8 cellular contexts compared by ENCODE assay signal in genomic region chr3:134212898-134213665, GRCh38. TPM values are rescaled to one million over a fixed set of nuclear protein-coding genes. Genes with fewer than 3 reads are reported as not detected.
A peak's percentile ranks its signal among the peaks of the same experiment; 100 is the strongest.
DNase-seq lines count a peak whose midpoint lies in the region; ATAC-seq and TF ChIP-seq lines count a peak whose summit lies in the region.

No MANE protein-coding gene starts in this region.

- 30 to 41% methylated on average over 4 of the region's 4 CpGs for WGBS in tibial nerve, 2 donors

- ATAC-seq in GM21576 (IDR thresholded peaks at IDR 0.05; ENCODE audit: unreplicated experiment) (peak; percentile 74), RWPE2 (ENCODE audit: low read depth) (peak; percentile 93), foreskin keratinocyte (peak; percentile 91)

- peaks cover 10% of the 10 kb centered on the region for H3K4me1 Mint-ChIP-seq in activated T-helper 2 cell treated with anti-CD3 and anti-CD28 coated beads, Interferon-gamma antibody, Interleukin-2, Interleukin-4, amounts not matched to agents 10 μg/mL and 5 μg/mL and 100 μg/mL, durations not matched to agents 14 hours and 24 hours and 36 hours (ENCODE audit: low read depth)

- H3K4me3 ChIP-seq in RWPE2 (ENCODE audit: severe bottlenecking) (no peak overlapping the region), osteoblast (ENCODE audit: insufficient read depth, low read length) (no peak overlapping the region), tibial nerve (no peak overlapping the region)

- no peak overlapping the region for H2AFZ ChIP-seq in osteoblast (ENCODE audit: low read length)

- intact Hi-C loops in activated T-helper 2 cell treated with anti-CD3 and anti-CD28 coated beads, Interferon-gamma antibody, Interleukin-2, Interleukin-4, amounts not matched to agents 10 μg/mL and 5 μg/mL and 100 μg/mL, durations not matched to agents 14 hours and 24 hours and 36 hours (cut with micrococcal nuclease): loop anchor here (1.0 to 10.0 kb wide), 4 partner anchors 39 to 261 kb away; partner anchors contain the start of genes AMOTL2 and RYK

- no peak overlapping the region for H3K4me3 Mint-ChIP-seq in activated T-helper 2 cell treated with anti-CD3 and anti-CD28 coated beads, Interferon-gamma antibody, Interleukin-2, Interleukin-4, amounts not matched to agents 10 μg/mL and 5 μg/mL and 100 μg/mL, durations not matched to agents 14 hours and 24 hours and 36 hours (ENCODE audit: low read depth)

- TF ChIP-seq POLR2A in tibial nerve (IDR thresholded peaks at IDR 0.05): no peak

- H3K9me3 ChIP-seq in RWPE2 (ENCODE audit: severe bottlenecking) (no peaks in the 10 kb centered on the region), osteoblast (ENCODE audit: low read depth, low read length) (no peaks in the 10 kb centered on the region), tibial nerve (no peaks in the 10 kb centered on the region)

- H3K4me2 ChIP-seq in osteoblast (ENCODE audit: insufficient read depth, low read length): no peak overlapping the region

- H3K27ac Mint-ChIP-seq in activated T-helper 2 cell treated with anti-CD3 and anti-CD28 coated beads, Interferon-gamma antibody, Interleukin-2, Interleukin-4, amounts not matched to agents 10 μg/mL and 5 μg/mL and 100 μg/mL, durations not matched to agents 14 hours and 24 hours and 36 hours: no peak overlapping the region

- H3K36me3 ChIP-seq in RWPE2 (ENCODE audit: low read depth): peaks cover 36% of the 10 kb centered on the region
- peaks cover 18% of the 10 kb centered on the region for H3K36me3 ChIP-seq in osteoblast (ENCODE audit: insufficient read depth, low read length)
- H3K36me3 ChIP-seq in tibial nerve: peaks cover 0 to 22% (median 0%) of the 10 kb centered on the region in 3 donors

- H4K20me1 ChIP-seq in osteoblast (ENCODE audit: insufficient read depth, low read length): peaks cover 37% of the 10 kb centered on the region

- H3K9me3 Mint-ChIP-seq in activated T-helper 2 cell treated with anti-CD3 and anti-CD28 coated beads, Interferon-gamma antibody, Interleukin-2, Interleukin-4, amounts not matched to agents 10 μg/mL and 5 μg/mL and 100 μg/mL, durations not matched to agents 14 hours and 24 hours and 36 hours: no peaks in the 10 kb centered on the region

- H3K36me3 Mint-ChIP-seq in activated T-helper 2 cell treated with anti-CD3 and anti-CD28 coated beads, Interferon-gamma antibody, Interleukin-2, Interleukin-4, amounts not matched to agents 10 μg/mL and 5 μg/mL and 100 μg/mL, durations not matched to agents 14 hours and 24 hours and 36 hours (ENCODE audit: low read depth): peaks cover 7% of the 10 kb centered on the region

- TF ChIP-seq CTCF in RWPE2 (IDR thresholded peaks at IDR 0.05; ENCODE audit: poor library complexity, severe bottlenecking) (peak; percentile 99), foreskin keratinocyte (conservative IDR thresholded peaks at IDR 0.05) (peak; percentile 99), osteoblast (IDR thresholded peaks at IDR 0.05; ENCODE audit: extremely low read depth, low read depth, low read length) (peak; percentile 99), tibial nerve (IDR thresholded peaks at IDR 0.05) (peak; percentile 86 to 94 (median 90))

- no peaks in the 10 kb centered on the region for H3K27me3 ChIP-seq in RWPE2 (ENCODE audit: insufficient read depth, poor library complexity, severe bottlenecking)
- no peaks in the 10 kb centered on the region for H3K27me3 ChIP-seq in foreskin keratinocyte
- no peaks in the 10 kb centered on the region for H3K27me3 ChIP-seq in osteoblast (ENCODE audit: insufficient read depth, low read length)
- H3K27me3 ChIP-seq in tibial nerve: no peaks in the 10 kb centered on the region

- H3K27me3 Mint-ChIP-seq in activated T-helper 2 cell treated with anti-CD3 and anti-CD28 coated beads, Interferon-gamma antibody, Interleukin-2, Interleukin-4, amounts not matched to agents 10 μg/mL and 5 μg/mL and 100 μg/mL, durations not matched to agents 14 hours and 24 hours and 36 hours (ENCODE audit: low read depth): peaks cover 6% of the 10 kb centered on the region

- H3K27ac ChIP-seq in RWPE2 (ENCODE audit: poor library complexity, severe bottlenecking) (peak overlapping the region; percentile 16), foreskin keratinocyte (no peak overlapping the region), osteoblast (ENCODE audit: low read depth, low read length) (no peak overlapping the region), tibial nerve (no peak overlapping the region)

- no peaks in the 10 kb centered on the region for H3K4me1 ChIP-seq in RWPE2 (ENCODE audit: insufficient read depth, poor library complexity, severe bottlenecking)
- peaks cover 13% of the 10 kb centered on the region for H3K4me1 ChIP-seq in foreskin keratinocyte
- H3K4me1 ChIP-seq in osteoblast (ENCODE audit: insufficient read depth, low read length): no peaks in the 10 kb centered on the region
- peaks cover 0 to 12% (median 0%) of the 10 kb centered on the region in 4 donors for H3K4me1 ChIP-seq in tibial nerve

- TF ChIP-seq EP300 in tibial nerve (IDR thresholded peaks at IDR 0.05): no peak

- DNase-seq in DMS 273 (lab: John Stamatoyannopoulos, UW; ENCODE audit: unreplicated experiment) (peak; percentile 93), Kasumi-1 (lab: John Stamatoyannopoulos, UW) (peak; percentile 66 to 77), RWPE2 (ENCODE audit: low spot score) (peak; percentile 67), foreskin keratinocyte (peak; percentile 73 to 90), osteoblast (ENCODE audit: insufficient read length, low spot score, missing footprints) (peak; percentile 37), tibial nerve (ENCODE audit: low spot score in 2 of 2) (peak; percentile 82 to 95)
- DNase-seq in activated T-helper 2 cell treated with anti-CD3 and anti-CD28 coated beads, Interferon-gamma antibody, Interleukin-2, Interleukin-4, amounts not matched to agents 10 μg/mL and 5 μg/mL and 100 μg/mL, durations not matched to agents 14 hours and 24 hours and 36 hours (ENCODE audit: low spot score): peak; percentile 62

- H3K79me2 ChIP-seq in osteoblast (ENCODE audit: insufficient read depth, low read length): peaks cover 44% of the 10 kb centered on the region

RNA-seq across cellular contexts. Expression of gene RYK, which starts 37.6 kb away (rescaled TPM):
- 15.8 and 18.4 TPM in 2 replicates for total RNA-seq in activated T-helper 2 cell treated with anti-CD3 and anti-CD28 coated beads, Interferon-gamma antibody, Interleukin-2, Interleukin-4, amounts not matched to agents 10 μg/mL and 5 μg/mL and 100 μg/mL, durations not matched to agents 14 hours and 24 hours and 36 hours
- total RNA-seq in foreskin keratinocyte: 76.8 and 81.9 TPM in 2 replicates
- 31.1 and 37.5 TPM in 2 replicates for polyA plus RNA-seq in foreskin keratinocyte
- 108 and 117 TPM in 2 replicates for total RNA-seq in osteoblast
- total RNA-seq in tibial nerve: 10 to 100 TPM; 33.9 to 69.9 (median 57.8) TPM

Comparison
In these comparisons a context has a peak if more than half of its experiments do, and no peak if none do; other contexts are left out.
1. DNase-seq: peak in every context shown above with its lines; median percentile 93 in DMS 273; 88 in tibial nerve; 82 in foreskin keratinocyte; 72 in Kasumi-1; 67 in RWPE2; 62 in activated T-helper 2 cell treated with anti-CD3 and anti-CD28 coated beads, Interferon-gamma antibody, Interleukin-2, Interleukin-4, amounts not matched to agents 10 μg/mL and 5 μg/mL and 100 μg/mL, durations not matched to agents 14 hours and 24 hours and 36 hours; 37 in osteoblast.